ENCODE assay signal across 10 cellular contexts in genomic region chr12:11863988-11864387, GRCh38.
DNase-seq lines count a peak whose midpoint lies in the region; ATAC-seq and TF ChIP-seq lines count a peak whose summit lies in the region.
"Had no signal": no experiment of that assay in that cellular context is flagged by ENCODE, and none has a peak within 500 bp of the region (broad histone marks: within the 10 kb centered on the region; RNA-seq: fewer than 3 reads in every experiment).

No MANE protein-coding gene starts in this region.

- H3K4me2 ChIP-seq in parathyroid adenoma (ENCODE audit: low read length), result no peak overlapping the region

- intact Hi-C loops in Right ventricle myocardium superior (cut with DNase I), result no loop called here

- peaks cover 5% of the 10 kb centered on the region for H3K79me2 ChIP-seq in parathyroid adenoma

- peak overlapping the region; percentile 44 for H2AFZ ChIP-seq in parathyroid adenoma

- peaks cover 21% of the 10 kb centered on the region for H3K4me1 ChIP-seq in parathyroid adenoma

- H3K27me3 ChIP-seq in parathyroid adenoma (ENCODE audit: control insufficient read depth, insufficient read depth, low read length), result no peaks in the 10 kb centered on the region

- H3K36me3 Mint-ChIP-seq in T-helper 17 cell (ENCODE audit: low read depth), result peaks cover 2% of the 10 kb centered on the region

- H3K9me3 ChIP-seq in T-helper 17 cell (ENCODE audit: control insufficient read depth, low read length, poor library complexity, severe bottlenecking) (peaks cover 3% of the 10 kb centered on the region), parathyroid adenoma (ENCODE audit: control insufficient read depth, low read length) (no peaks in the 10 kb centered on the region)

- no peak for ATAC-seq in T-helper 17 cell
- peak; percentile 57 for ATAC-seq in Right ventricle myocardium superior (ENCODE audit: poor library complexity)
- no peak for ATAC-seq in HG03196 (IDR thresholded peaks at IDR 0.05; ENCODE audit: unreplicated experiment)

- H3K27ac Mint-ChIP-seq in T-helper 17 cell, result peak overlapping the region; percentile 6

- H3K4me3 Mint-ChIP-seq in T-helper 17 cell, result no peak overlapping the region

- no peaks in the 10 kb centered on the region for H3K36me3 ChIP-seq in parathyroid adenoma (ENCODE audit: control insufficient read depth, insufficient read depth, low read length)

- TF ChIP-seq CTCF in AG10803 (conservative IDR thresholded peaks at IDR 0.05; ENCODE audit: low read length), result no peak
- TF ChIP-seq CTCF in parathyroid adenoma (IDR thresholded peaks at IDR 0.05), result no peak

- H3K27ac ChIP-seq in parathyroid adenoma, result peak overlapping the region; percentile 76
- H3K27ac ChIP-seq: C4-2B had no signal

- peak; percentile 62 for DNase-seq in AG10803 (ENCODE audit: low read depth)
- no peak for DNase-seq in T-helper 17 cell
- DNase-seq in Right ventricle myocardium superior, result no peak
- no peak for DNase-seq in epidermal melanocyte (ENCODE audit: insufficient read length, low spot score)
- no peak for DNase-seq in HCEC 1CT
- DNase-seq in D341Med (ENCODE audit: low spot score), result no peak
- DNase-seq: stimulated activated naive CD4-positive, alpha-beta T cell had no signal

- H3K4me3 ChIP-seq in AG10803 (ENCODE audit: low read length) (no peak overlapping the region), parathyroid adenoma (ENCODE audit: low read depth, low read length) (no peak overlapping the region)

- H3K4me1 Mint-ChIP-seq in T-helper 17 cell, result peaks cover 17% of the 10 kb centered on the region

- H3K9ac ChIP-seq in parathyroid adenoma, result no peak overlapping the region

- H3K27me3 Mint-ChIP-seq in T-helper 17 cell, result no peaks in the 10 kb centered on the region
